8 cellular contexts compared by ENCODE assay signal in genomic region chr4:10117424-10118354, GRCh38. TPM values are rescaled to one million over a fixed set of nuclear protein-coding genes. Genes with fewer than 3 reads are reported as not detected.
DNase-seq lines count a peak whose midpoint lies in the region; ATAC-seq and TF ChIP-seq lines count a peak whose summit lies in the region.

No MANE protein-coding gene starts in this region.

- ATAC-seq in HG03066 (IDR thresholded peaks at IDR 0.05; ENCODE audit: low read depth, unreplicated experiment), result peak; percentile 2
- ATAC-seq in activated B cell treated with CpG ODN at 0.5 μM for 24 hours (ENCODE audit: low read depth), result no peak

- no peaks in the 10 kb centered on the region for H3K27me3 Mint-ChIP-seq in activated B cell treated with CpG ODN at 0.5 μM for 24 hours

- H3K27me3 ChIP-seq in neural cell (ENCODE audit: insufficient read depth, low read depth, low read length), result no peaks in the 10 kb centered on the region

- peak overlapping the region; percentile 89 for H2AFZ ChIP-seq in neural cell (ENCODE audit: low read depth, low read length)

- CTCF ChIA-PET in activated B cell treated with CpG ODN at 0.5 μM for 24 hours (lab: Charles Lee), result interaction anchor here (0.6 to 1.9 kb wide), 6 partner anchors 22 to 1353 kb away, joined by 3 to 4 read pairs (median 3); no protein-coding TSS in a partner anchor

- H3K27ac ChIP-seq in neural cell (ENCODE audit: low read length), result peak overlapping the region; percentile 92

- peaks cover 35% of the 10 kb centered on the region for H3K36me3 Mint-ChIP-seq in activated B cell treated with CpG ODN at 0.5 μM for 24 hours (ENCODE audit: low read depth)

- DNase-seq in ELF-1 (ENCODE audit: low read depth, low spot score) (peak; percentile 66), activated B cell treated with CpG ODN at 0.5 μM for 24 hours (peak; percentile 38), epithelial cell of esophagus (ENCODE audit: low read depth) (no peak), DMS114 treated with DMSO at 0.1 percent for 48 hours (lab: John Stamatoyannopoulos, UW; ENCODE audit: unreplicated experiment) (no peak), GOT3 (lab: John Stamatoyannopoulos, UW) (no peak), NCI-H345 (lab: John Stamatoyannopoulos, UW) (no peak)

- peaks cover 13% of the 10 kb centered on the region for H3K79me2 ChIP-seq in neural cell (replicated peaks; ENCODE audit: insufficient read depth, low read length)

- H3K36me3 ChIP-seq in neural cell (ENCODE audit: insufficient read depth, low read length), result no peaks in the 10 kb centered on the region

- peak overlapping the region; percentile 68 for H3K4me3 ChIP-seq in epithelial cell of esophagus (ENCODE audit: low read length)
- peak overlapping the region; percentile 87 for H3K4me3 ChIP-seq in neural cell (ENCODE audit: low read length)

- H3K9ac ChIP-seq in neural cell (ENCODE audit: low read length), result peak overlapping the region; percentile 93

- no peaks in the 10 kb centered on the region for H3F3A ChIP-seq in neural cell (ENCODE audit: insufficient read depth, low read length, poor library complexity, severe bottlenecking)

- TF ChIP-seq CTCF in activated B cell treated with CpG ODN at 0.5 μM for 24 hours (IDR thresholded peaks at IDR 0.05) (no peak), epithelial cell of esophagus (IDR thresholded peaks at IDR 0.05; ENCODE audit: insufficient read depth, low read depth, low read length, missing control alignments) (no peak), neural cell (IDR thresholded peaks at IDR 0.05; ENCODE audit: poor library complexity, severe bottlenecking) (no peak)

- peak overlapping the region; percentile 91 for H3K4me3 Mint-ChIP-seq in activated B cell treated with CpG ODN at 0.5 μM for 24 hours

- no peaks in the 10 kb centered on the region for H3K9me3 ChIP-seq in neural cell (ENCODE audit: low read length)

- TF ChIP-seq EP300 in neural cell (conservative IDR thresholded peaks at IDR 0.05; ENCODE audit: poor library complexity, severe bottlenecking), result no peak

- no peaks in the 10 kb centered on the region for H3K9me2 ChIP-seq in neural cell (ENCODE audit: insufficient read depth, low read length)

- H3K9me3 Mint-ChIP-seq in activated B cell treated with CpG ODN at 0.5 μM for 24 hours, result no peaks in the 10 kb centered on the region

- POLR2A ChIA-PET in activated B cell treated with CpG ODN at 0.5 μM for 24 hours (lab: Charles Lee), result interaction anchor here (0.6 to 3.4 kb wide), 26 partner anchors 9 to 1678 kb away, joined by 3 to 48 read pairs (median 6); partner anchors contain the start of gene ZNF518B

- peak overlapping the region; percentile 69 for H3K4me2 ChIP-seq in neural cell (ENCODE audit: low read length)

- peak overlapping the region; percentile 98 for H3K27ac Mint-ChIP-seq in activated B cell treated with CpG ODN at 0.5 μM for 24 hours

- no peak for TF ChIP-seq RAD21 in neural cell (conservative IDR thresholded peaks at IDR 0.05)

- intact Hi-C loops in activated B cell treated with CpG ODN at 0.5 μM for 24 hours (cut with micrococcal nuclease), result loop anchor here (1.0 to 2.0 kb wide), 4 partner anchors 21 to 1311 kb away; partner anchors contain the start of gene HS3ST1

- H4K20me1 ChIP-seq in neural cell (ENCODE audit: insufficient read depth), result no peaks in the 10 kb centered on the region

- H3K4me1 Mint-ChIP-seq in activated B cell treated with CpG ODN at 0.5 μM for 24 hours, result peaks cover 53% of the 10 kb centered on the region

TF ChIP-seq in neural cell, 6 proteins besides CTCF, POLR2A, EP300 and RAD21:
- no peak for TF ChIP-seq TAF1 (IDR thresholded peaks at IDR 0.05; ENCODE audit: low read depth)
- TF ChIP-seq SMC3 (conservative IDR thresholded peaks at IDR 0.05; ENCODE audit: poor library complexity), result no peak
- no peak for TF ChIP-seq EZH2 (IDR thresholded peaks at IDR 0.05; ENCODE audit: borderline replicate concordance, insufficient read depth, low read length, poor library complexity, severe bottlenecking)
- no peak for TF ChIP-seq MXI1 (conservative IDR thresholded peaks at IDR 0.05; ENCODE audit: poor library complexity, severe bottlenecking)
- no peak for TF ChIP-seq POLR2AphosphoS5 (IDR thresholded peaks at IDR 0.05)
- no peak for TF ChIP-seq REST (IDR thresholded peaks at IDR 0.05; ENCODE audit: borderline replicate concordance)
TF ChIP-seq in neural cell: peak in this region for 0.

RNA-seq across cellular contexts. Expression of gene WDR1, which starts 1.1 kb away (rescaled TPM):
- total RNA-seq in activated B cell treated with CpG ODN at 0.5 μM for 24 hours, result 337 and 348 TPM in 2 replicates
- polyA plus RNA-seq in neural cell, result 106 and 108 TPM in 2 replicates
- 121 and 130 TPM in 2 replicates for polyA minus RNA-seq in neural cell

Comparison
In these comparisons a context has a peak if more than half of its experiments do, and no peak if none do; other contexts are left out.
1. DNase-seq: peak in ELF-1 (single experiment) and activated B cell treated with CpG ODN at 0.5 μM for 24 hours (single experiment); none in epithelial cell of esophagus (single experiment), DMS114 treated with DMSO at 0.1 percent for 48 hours (single experiment), GOT3 (single experiment) and NCI-H345 (single experiment).